Comparison of ENCODE assay signal across 15 cellular contexts in genomic region chr7:116317907-116318306, GRCh38.
A peak's percentile ranks its signal among the peaks of the same experiment; 100 is the strongest.
DNase-seq lines count a peak whose midpoint lies in the region; ATAC-seq and TF ChIP-seq lines count a peak whose summit lies in the region.
"Had no signal": no experiment of that assay in that cellular context is flagged by ENCODE, and none has a peak within 500 bp of the region (broad histone marks: within the 10 kb centered on the region; RNA-seq: fewer than 3 reads in every experiment).

No MANE protein-coding gene starts in this region.

- TF ChIP-seq POLR2A in heart left ventricle (IDR thresholded peaks at IDR 0.05): no peak

- TF ChIP-seq CTCF in heart left ventricle (IDR thresholded peaks at IDR 0.05) (no peak), brain microvascular endothelial cell (IDR thresholded peaks at IDR 0.05; ENCODE audit: low read depth, low read length, missing control alignments) (no peak), upper lobe of right lung (IDR thresholded peaks at IDR 0.05) (no peak)

- DNase-seq in heart left ventricle: no peak
- no peak for DNase-seq in left cardiac atrium
- no peak for DNase-seq in brain microvascular endothelial cell
- peak; percentile 36 for DNase-seq in myocyte (ENCODE audit: low read depth)
- DNase-seq in upper lobe of right lung: no peak
- no peak for DNase-seq in NCI-H2107 treated with DMSO at 0.1 percent for 48 hours (lab: John Stamatoyannopoulos, UW; ENCODE audit: unreplicated experiment)
- DNase-seq in SIG-M5 (lab: John Stamatoyannopoulos, UW): no peak
- DNase-seq: 8988T; CD8-positive, alpha-beta memory T cell; effector CD4-positive, alpha-beta T cell; GF-D8; NCI-H1436; T-helper 9 cell had no signal

- H3K27me3 ChIP-seq in heart left ventricle: no peaks in the 10 kb centered on the region
- H3K27me3 ChIP-seq in brain microvascular endothelial cell (replicated peaks): no peaks in the 10 kb centered on the region
- H3K27me3 ChIP-seq in upper lobe of right lung: no peaks in the 10 kb centered on the region

- H3K4me3 ChIP-seq in heart left ventricle (no peak overlapping the region), brain microvascular endothelial cell (ENCODE audit: low read depth, low read length) (no peak overlapping the region), upper lobe of right lung (no peak overlapping the region)
- H3K4me3 ChIP-seq: K562 had no signal

- H3K9me3 ChIP-seq in heart left ventricle (peaks cover 0 to 6% (median 0%) of the 10 kb centered on the region in 12 donors), upper lobe of right lung (no peaks in the 10 kb centered on the region)

- intact Hi-C loops in heart left ventricle (cut with DNase I) (loop anchor here in 4 of 10 donors (5.0 kb wide), 3 partner anchors 36 to 41 kb away; no protein-coding TSS in a partner anchor), left cardiac atrium (cut with DNase I) (no loop called here), upper lobe of right lung (cut with DNase I) (no loop called here)

- peak overlapping the region; percentile 41 to 81 (median 68) for H3K27ac ChIP-seq in heart left ventricle
- H3K27ac ChIP-seq in brain microvascular endothelial cell: peak overlapping the region; percentile 89
- peak overlapping the region; percentile 53 for H3K27ac ChIP-seq in upper lobe of right lung

- ATAC-seq in heart left ventricle: no peak
- no peak for ATAC-seq in left cardiac atrium
- no peak for ATAC-seq in upper lobe of right lung
- ATAC-seq in GM21825 (IDR thresholded peaks at IDR 0.05; ENCODE audit: unreplicated experiment): no peak
- ATAC-seq: K562 had no signal

- H3K4me1 ChIP-seq in heart left ventricle (peaks cover 0 to 25% (median 14%) of the 10 kb centered on the region in 12 donors), upper lobe of right lung (peaks cover 18% of the 10 kb centered on the region)

- 93 to 96% (median 95%) methylated on average over 4 of the region's 4 CpGs for WGBS in heart left ventricle, 4 donors

- in situ Hi-C loops in brain microvascular endothelial cell (cut with HindIII; ENCODE audit: low pct_ligation_motif_present, low sequenced_read_pairs): no loop called here

- no peaks in the 10 kb centered on the region for H3K36me3 ChIP-seq in heart left ventricle
- H3K36me3 ChIP-seq in brain microvascular endothelial cell (replicated peaks): no peaks in the 10 kb centered on the region
- no peaks in the 10 kb centered on the region for H3K36me3 ChIP-seq in upper lobe of right lung
